ENCODE assay signal across 17 cellular contexts in genomic region chr11:71986131-71986530, GRCh38. TPM values are rescaled to one million over a fixed set of nuclear protein-coding genes. Genes with fewer than 3 reads are reported as not detected.
DNase-seq lines count a peak whose midpoint lies in the region; ATAC-seq and TF ChIP-seq lines count a peak whose summit lies in the region.
"Had no signal": no experiment of that assay in that cellular context is flagged by ENCODE, and none has a peak within 500 bp of the region (broad histone marks: within the 10 kb centered on the region; RNA-seq: fewer than 3 reads in every experiment).

No MANE protein-coding gene starts in this region.

- peak overlapping the region; percentile 72 for H3K9ac ChIP-seq in OCI-LY3 (ENCODE audit: low read length)

- no peak overlapping the region for H2AFZ ChIP-seq in OCI-LY3 (ENCODE audit: low read depth, low read length)

- H4K20me1 ChIP-seq in OCI-LY3 (ENCODE audit: insufficient read depth, low read length): no peaks in the 10 kb centered on the region

- no peak overlapping the region for H3K4me3 ChIP-seq in HEK293 (ENCODE audit: low read depth, low read length)
- peak overlapping the region; percentile 9; the same call in 1 of the 2 replicates for H3K4me3 ChIP-seq in OCI-LY3 (ENCODE audit: low read length)
- H3K4me3 ChIP-seq in lower lobe of right lung: no peak overlapping the region
- H3K4me3 ChIP-seq: breast epithelium, stomach had no signal

- H3K9me3 ChIP-seq in HEK293 (ENCODE audit: control insufficient read depth, insufficient read depth, low read depth, low read length) (no peaks in the 10 kb centered on the region), OCI-LY3 (ENCODE audit: insufficient read depth, low read length) (no peaks in the 10 kb centered on the region), lower lobe of right lung (no peaks in the 10 kb centered on the region)
- H3K9me3 ChIP-seq: breast epithelium, stomach had no signal

- H3K79me2 ChIP-seq in OCI-LY3 (ENCODE audit: low read length): peaks cover 4% of the 10 kb centered on the region

- POLR2A ChIA-PET in HEK293 (lab: Yijun Ruan, JAX): no interaction called here

- TF ChIP-seq CTCF in HEK293 (tag by site-specific recombination; IDR thresholded peaks at IDR 0.05) (no peak), OCI-LY3 (IDR thresholded peaks at IDR 0.05; ENCODE audit: low read depth, low read length) (no peak), lower lobe of right lung (IDR thresholded peaks at IDR 0.05) (no peak)

- peak; percentile 10 for DNase-seq in GF-D8 (lab: John Stamatoyannopoulos, UW)
- DNase-seq in kidney tubule cell (ENCODE audit: low spot score): peak; percentile 44
- no peak for DNase-seq in amygdala (lab: John Stamatoyannopoulos, UW)
- DNase-seq in lower lobe of right lung: no peak
- no peak for DNase-seq in kidney glomerular epithelial cell (lab: John Stamatoyannopoulos, UW)
- no peak for DNase-seq in NCI-H2196 (lab: John Stamatoyannopoulos, UW; ENCODE audit: unreplicated experiment)
- DNase-seq: dermis blood vessel endothelial cell; hippocampal formation; NCI-H1694; NCI-H2227 treated with DMSO at 0.1 percent for 48 hours; NK-92 treated with Interleukin-12 subunit alpha and Interleukin-12 subunit beta, amount 100 ng/mL, for 24 hours; stomach; trophoblast cell had no signal

- peak overlapping the region; percentile 63 for H3K4me2 ChIP-seq in OCI-LY3 (ENCODE audit: low read length)

- intact Hi-C loops in lower lobe of right lung (cut with DNase I): no loop called here

- H3K36me3 ChIP-seq in HEK293 (ENCODE audit: control insufficient read depth in 2 of 2, insufficient read depth in 1 of 2, low read length in 2 of 2) (peaks cover 0 to 55% of the 10 kb centered on the region in 2 experiments; a peak in 1 of 3 replicates), OCI-LY3 (replicated peaks; ENCODE audit: low read depth, low read length) (peaks cover 56% of the 10 kb centered on the region), lower lobe of right lung (peaks cover 33% of the 10 kb centered on the region)
- H3K36me3 ChIP-seq: breast epithelium had no signal

- CTCF ChIA-PET in HEK293 (lab: Yijun Ruan, JAX): interaction anchor here (0.7 to 3.3 kb wide), 2 partner anchors 8 to 1097 kb away, joined by 3 to 28 read pairs; no protein-coding TSS in a partner anchor

- no peak overlapping the region for H3K27ac ChIP-seq in HEK293 (ENCODE audit: extremely low read depth, low read depth, low read length)
- H3K27ac ChIP-seq in OCI-LY3 (ENCODE audit: low read length): peak overlapping the region; percentile 97
- H3K27ac ChIP-seq in lower lobe of right lung: no peak overlapping the region

- ATAC-seq in lower lobe of right lung: no peak
- ATAC-seq: WTC11 had no signal

- H3K27me3 ChIP-seq in OCI-LY3 (ENCODE audit: low read depth, low read length): no peaks in the 10 kb centered on the region
- no peaks in the 10 kb centered on the region for H3K27me3 ChIP-seq in lower lobe of right lung (ENCODE audit: low read depth)
- H3K27me3 ChIP-seq: breast epithelium, stomach had no signal

- H3K4me1 ChIP-seq in HEK293 (ENCODE audit: control insufficient read depth, insufficient read depth, low read length) (no peaks in the 10 kb centered on the region), OCI-LY3 (ENCODE audit: low read length) (peaks cover 48% of the 10 kb centered on the region), lower lobe of right lung (no peaks in the 10 kb centered on the region)
- H3K4me1 ChIP-seq: breast epithelium had no signal

TF ChIP-seq in HEK293, 187 proteins besides CTCF, POLR2A, EP300 and RAD21:
- no peak for TF ChIP-seq SALL2 (tag by site-specific recombination; IDR thresholded peaks at IDR 0.05; ENCODE audit: borderline replicate concordance)
- TF ChIP-seq OSR2 (tag by site-specific recombination; IDR thresholded peaks at IDR 0.05): no peak
- TF ChIP-seq ZFP3 (tag by site-specific recombination; IDR thresholded peaks at IDR 0.05; ENCODE audit: low read depth): no peak
- TF ChIP-seq SCRT2 (tag by site-specific recombination; IDR thresholded peaks at IDR 0.05): peak; percentile 44; the same call in 1 of the 2 replicates
- no peak for TF ChIP-seq ZNF362 (tag by site-specific recombination; IDR thresholded peaks at IDR 0.05)
- no peak for TF ChIP-seq GLI2 (tag by site-specific recombination; IDR thresholded peaks at IDR 0.05; ENCODE audit: borderline replicate concordance, low read depth)
- no peak for TF ChIP-seq ZNF645 (tag by site-specific recombination; IDR thresholded peaks at IDR 0.05)

RNA-seq across cellular contexts. Expression of gene IL18BP, which starts 12.6 kb away (rescaled TPM):
- total RNA-seq in lower lobe of right lung: 18.0 TPM

RNA-seq across cellular contexts. Expression of gene RNF121, which starts 57.3 kb away (rescaled TPM):
- 24.7 TPM for total RNA-seq in lower lobe of right lung

RNA-seq across cellular contexts. Expression of gene XNDC1N, which starts 57.7 kb away (rescaled TPM):
- 9.1 TPM for total RNA-seq in lower lobe of right lung

Comparison
In these comparisons a context has a peak if more than half of its experiments do, and no peak if none do; other contexts are left out.
1. DNase-seq: peak in GF-D8 (single experiment) and kidney tubule cell (single experiment); none in amygdala (0 of 56), lower lobe of right lung (single experiment), kidney glomerular epithelial cell (single experiment) and NCI-H2196 (single experiment).